9 cellular contexts compared by ENCODE assay signal in the genomic region with DNA sequence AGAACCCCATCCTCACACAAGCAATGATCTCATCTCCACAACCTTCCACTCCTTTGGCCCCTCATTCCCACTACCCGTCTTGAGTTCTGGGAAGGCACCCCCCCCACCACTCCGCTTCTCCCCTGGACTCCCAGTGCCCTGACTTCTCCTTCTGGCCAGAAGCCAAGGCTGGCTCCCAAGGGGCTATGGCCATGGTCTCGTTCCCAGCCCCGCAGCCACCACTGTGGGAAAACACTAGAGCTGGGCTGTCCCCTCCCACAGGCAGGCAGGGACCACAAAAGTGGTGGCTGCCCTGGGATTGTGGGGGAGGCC. TPM values are rescaled to one million over a fixed set of nuclear protein-coding genes. Genes with fewer than 3 reads are reported as not detected.
DNase-seq lines count a peak whose midpoint lies in the region; ATAC-seq, FAIRE-seq and TF ChIP-seq lines count a peak whose summit lies in the region.
"Had no signal": no experiment of that assay in that cellular context is flagged by ENCODE, and none has a peak within 500 bp of the region (broad histone marks: within the 10 kb centered on the region; RNA-seq: fewer than 3 reads in every experiment).

No MANE protein-coding gene starts in this region.

- FAIRE-seq in kidney (lab: Jason Lieb, UNC) = no peak

- H3K9me3 ChIP-seq in kidney (ENCODE audit: control insufficient read depth in 1 of 2, low read length in 2 of 2) = no peaks in the 10 kb centered on the region

- ATAC-seq in stimulated activated naive CD8-positive, alpha-beta T cell treated with anti-CD3 and anti-CD28 coated beads, Interleukin-15, amount 100 ng/mL, for 72 hours = no peak

- no peak for TF ChIP-seq CTCF in kidney (IDR thresholded peaks at IDR 0.05; ENCODE audit: borderline replicate concordance, extremely low read depth, insufficient read depth)

- H3K27ac Mint-ChIP-seq in activated naive CD8-positive, alpha-beta T cell = peak overlapping the region; percentile 28
- H3K27ac Mint-ChIP-seq in stimulated activated naive CD8-positive, alpha-beta T cell treated with anti-CD3 and anti-CD28 coated beads, Interleukin-15, amount 100 ng/mL, for 72 hours = peak overlapping the region in 1 of 2 donors; percentile 16

- H3K4me1 ChIP-seq in kidney (ENCODE audit: control insufficient read depth in 1 of 2, insufficient read depth in 1 of 2, low read depth in 1 of 2, low read length in 2 of 2) = peaks cover 7 to 18% of the 10 kb centered on the region in 2 donors

- H3K4me3 ChIP-seq in kidney (ENCODE audit: low read length in 2 of 2) = no peak overlapping the region

- no peaks in the 10 kb centered on the region for H3K36me3 Mint-ChIP-seq in activated naive CD8-positive, alpha-beta T cell

- H3K27me3 Mint-ChIP-seq in activated naive CD8-positive, alpha-beta T cell = no peaks in the 10 kb centered on the region
- H3K27me3 Mint-ChIP-seq in stimulated activated naive CD8-positive, alpha-beta T cell treated with anti-CD3 and anti-CD28 coated beads, Interleukin-15, amount 100 ng/mL, for 72 hours = no peaks in the 10 kb centered on the region

- peak overlapping the region; percentile 46 for H3K4me3 Mint-ChIP-seq in activated naive CD8-positive, alpha-beta T cell
- peak overlapping the region; percentile 47 to 99 for H3K4me3 Mint-ChIP-seq in stimulated activated naive CD8-positive, alpha-beta T cell treated with anti-CD3 and anti-CD28 coated beads, Interleukin-15, amount 100 ng/mL, for 72 hours

- no peak overlapping the region for H3K9ac ChIP-seq in kidney (ENCODE audit: low read length in 2 of 2)

- peaks cover 37% of the 10 kb centered on the region for H3K4me1 Mint-ChIP-seq in activated naive CD8-positive, alpha-beta T cell (ENCODE audit: low read depth)
- peaks cover 56% of the 10 kb centered on the region for H3K4me1 Mint-ChIP-seq in stimulated activated naive CD8-positive, alpha-beta T cell treated with anti-CD3 and anti-CD28 coated beads, Interleukin-15, amount 100 ng/mL, for 72 hours

- peaks cover 11 to 15% of the 10 kb centered on the region in 2 donors for H3K36me3 ChIP-seq in kidney (ENCODE audit: control insufficient read depth in 1 of 2, insufficient read depth in 2 of 2, low read length in 2 of 2)

- intact Hi-C loops in kidney (cut with DNase I) = no loop called here

- DNase-seq in DMS53 (lab: John Stamatoyannopoulos, UW) (peak; percentile 57), DMS53 treated with DMSO at 0.1 percent for 48 hours (lab: John Stamatoyannopoulos, UW; ENCODE audit: unreplicated experiment) (no peak), kidney (peak; percentile 89), dedifferentiated amniotic fluid mesenchymal stem cell (ENCODE audit: extremely low spot score) (no peak), NCI-H774 (lab: John Stamatoyannopoulos, UW) (no peak), kidney glomerular epithelial cell (lab: John Stamatoyannopoulos, UW) (no peak)
- DNase-seq in stimulated activated naive CD8-positive, alpha-beta T cell treated with anti-CD3 and anti-CD28 coated beads, Interleukin-15, amount 100 ng/mL, for 72 hours = no peak
- DNase-seq: stimulated activated CD4-positive, alpha-beta T cell treated with anti-CD3 and anti-CD28 coated beads, Interleukin-1b, Interleukin-23, amount 100 ng/mL, for 48 hours had no signal

- H3K27ac ChIP-seq in kidney (ENCODE audit: low read depth in 2 of 2, low read length in 2 of 2) = peak overlapping the region in 1 of 2 donors; percentile 23

- H3K9me3 Mint-ChIP-seq in activated naive CD8-positive, alpha-beta T cell (ENCODE audit: low read depth) = no peaks in the 10 kb centered on the region
- no peaks in the 10 kb centered on the region for H3K9me3 Mint-ChIP-seq in stimulated activated naive CD8-positive, alpha-beta T cell treated with anti-CD3 and anti-CD28 coated beads, Interleukin-15, amount 100 ng/mL, for 72 hours

RNA-seq across cellular contexts. Expression of a gene that starts 1.5 kb away (rescaled TPM):
- total RNA-seq in kidney = 10.8 TPM
- 19.2 TPM for polyA plus RNA-seq in kidney (ENCODE audit: insufficient read depth, low read depth, low replicate concordance)

RNA-seq across cellular contexts. Expression of a gene that starts 10.6 kb away (rescaled TPM):
- total RNA-seq in kidney = 44.6 TPM
- polyA plus RNA-seq in kidney (ENCODE audit: insufficient read depth, low read depth, low replicate concordance) = 11.1 TPM

RNA-seq across cellular contexts. Expression of a gene that starts 15.5 kb away (rescaled TPM):
- total RNA-seq in kidney = 4.0 TPM
- 1.6 TPM for polyA plus RNA-seq in kidney (ENCODE audit: insufficient read depth, low read depth, low replicate concordance)

RNA-seq across cellular contexts. Expression of a gene that starts 43.2 kb away (rescaled TPM):
- total RNA-seq in kidney = 26.1 TPM
- 6.9 TPM for polyA plus RNA-seq in kidney (ENCODE audit: insufficient read depth, low read depth, low replicate concordance)

Comparison
In these comparisons a context has a peak if more than half of its experiments do, and no peak if none do; other contexts are left out.
1. DNase-seq: peak in DMS53 (single experiment) and kidney (single experiment); none in DMS53 treated with DMSO at 0.1 percent for 48 hours (single experiment), stimulated activated naive CD8-positive, alpha-beta T cell treated with anti-CD3 and anti-CD28 coated beads, Interleukin-15, amount 100 ng/mL, for 72 hours (0 of 2), dedifferentiated amniotic fluid mesenchymal stem cell (single experiment), NCI-H774 (single experiment) and kidney glomerular epithelial cell (single experiment).